12 cellular contexts compared by ENCODE assay signal in genomic region chr5:74196233-74196632, GRCh38.
DNase-seq lines count a peak whose midpoint lies in the region; ATAC-seq, FAIRE-seq and TF ChIP-seq lines count a peak whose summit lies in the region.
"Had no signal": no experiment of that assay in that cellular context is flagged by ENCODE, and none has a peak within 500 bp of the region (broad histone marks: within the 10 kb centered on the region; RNA-seq: fewer than 3 reads in every experiment).

No MANE protein-coding gene starts in this region.

- DNase-seq in GM12892 (ENCODE audit: insufficient read length) (no peak), T-helper 2 cell (no peak), CD14-positive monocyte (ENCODE audit: low spot score) (no peak), SIG-M5 treated with dmso at 0.1 percent for 504 hours (lab: John Stamatoyannopoulos, UW; ENCODE audit: unreplicated experiment) (no peak)
- no peak for DNase-seq in activated CD4-positive, alpha-beta T cell treated with anti-CD3 and anti-CD28 coated beads for 1 hour
- DNase-seq: colonic mucosa, NCI-H1694 treated with DMSO at 0.1 percent for 48 hours had no signal

- H3K36me3 Mint-ChIP-seq in CD14-positive monocyte: no peaks in the 10 kb centered on the region
- H3K36me3 Mint-ChIP-seq: activated naive CD4-positive, alpha-beta T cell treated with anti-CD3 and anti-CD28 coated beads, Interleukin-2, amount 50 U/mL, for 24 hours had no signal

- FAIRE-seq in GM12892 (lab: Jason Lieb, UNC): peak; percentile 77

- H3K27me3 Mint-ChIP-seq in CD14-positive monocyte (ENCODE audit: low read depth in 3 of 3): peaks cover 1 to 4% (median 4%) of the 10 kb centered on the region in 3 donors

- H3K4me1 Mint-ChIP-seq in CD14-positive monocyte: peaks cover 12% of the 10 kb centered on the region
- H3K4me1 Mint-ChIP-seq: activated naive CD4-positive, alpha-beta T cell treated with anti-CD3 and anti-CD28 coated beads, Interleukin-2, amount 50 U/mL, for 24 hours; GM23338 had no signal

- intact Hi-C loops in CD14-positive monocyte (cut with micrococcal nuclease): no loop called here

- peak; percentile 76 for ATAC-seq in GM19438 (IDR thresholded peaks at IDR 0.05; ENCODE audit: low read depth, unreplicated experiment)
- ATAC-seq in HG02759 (IDR thresholded peaks at IDR 0.05; ENCODE audit: unreplicated experiment): peak; percentile 65
- peak; percentile 85 for ATAC-seq in HG03520 (IDR thresholded peaks at IDR 0.05; ENCODE audit: unreplicated experiment)
- ATAC-seq: GM23338 had no signal

- no peak overlapping the region for H3K4me3 Mint-ChIP-seq in CD14-positive monocyte
- H3K4me3 Mint-ChIP-seq: activated naive CD4-positive, alpha-beta T cell treated with anti-CD3 and anti-CD28 coated beads, Interleukin-2, amount 50 U/mL, for 24 hours; GM23338 had no signal

- peak overlapping the region in 1 of 7 donors; percentile 22 for H3K27ac Mint-ChIP-seq in CD14-positive monocyte
- H3K27ac Mint-ChIP-seq: activated naive CD4-positive, alpha-beta T cell treated with anti-CD3 and anti-CD28 coated beads, Interleukin-2, amount 50 U/mL, for 24 hours; GM23338 had no signal

- no peak for TF ChIP-seq POLR2A in GM12892 (IDR thresholded peaks at IDR 0.05; ENCODE audit: low read depth, low read length)

- no peaks in the 10 kb centered on the region for H3K9me3 Mint-ChIP-seq in CD14-positive monocyte
- H3K9me3 Mint-ChIP-seq: activated naive CD4-positive, alpha-beta T cell treated with anti-CD3 and anti-CD28 coated beads, Interleukin-2, amount 50 U/mL, for 24 hours; GM23338 had no signal

- TF ChIP-seq CTCF in CD14-positive monocyte (IDR thresholded peaks at IDR 0.05): no peak
